In the genomic region with DNA sequence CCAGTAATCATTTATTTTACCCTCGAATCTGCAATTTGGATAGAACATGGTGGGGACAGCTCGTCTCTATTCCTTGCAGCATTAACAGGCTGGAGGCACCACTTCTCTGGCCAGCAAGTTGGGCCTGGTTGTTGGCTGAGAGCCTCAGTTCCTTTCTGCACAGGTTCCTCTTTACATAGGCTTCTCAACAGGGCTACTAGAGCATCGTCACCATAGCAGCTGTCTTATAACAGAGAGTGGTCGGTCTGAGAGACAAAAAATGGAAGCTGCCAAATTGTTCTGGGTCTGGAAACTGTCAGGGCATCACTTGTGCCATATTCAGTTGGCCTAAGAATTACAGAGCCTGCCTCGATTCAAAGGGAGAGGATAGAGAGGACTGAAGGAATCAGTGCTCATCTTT, we compare ENCODE assay signal across 17 cellular contexts.
DNase-seq lines count a peak whose midpoint lies in the region; ATAC-seq and TF ChIP-seq lines count a peak whose summit lies in the region.
"Had no signal": no experiment of that assay in that cellular context is flagged by ENCODE, and none has a peak within 500 bp of the region (broad histone marks: within the 10 kb centered on the region; RNA-seq: fewer than 3 reads in every experiment).

No MANE protein-coding gene starts in this region.

- no peaks in the 10 kb centered on the region for H3K9me3 Mint-ChIP-seq in H9
- no peaks in the 10 kb centered on the region for H3K9me3 Mint-ChIP-seq in progenitor cell of endocrine pancreas (ENCODE audit: low read depth)
- H3K9me3 Mint-ChIP-seq: CD14-positive monocyte had no signal

- no peak overlapping the region for H3K56ac ChIP-seq in H9 (ENCODE audit: insufficient read length, low read depth, low read length)

- H3K9ac ChIP-seq in H9 (ENCODE audit: extremely low read depth, insufficient read length, low read length): no peak overlapping the region

- intact Hi-C loops in Right ventricle myocardium superior (cut with DNase I): no loop called here
- intact Hi-C loops in right lobe of liver (cut with DNase I): no loop called here

- no peaks in the 10 kb centered on the region for H3K79me1 ChIP-seq in H9 (ENCODE audit: insufficient read depth, low read depth, low read length, poor library complexity, severe bottlenecking)

- H2BK5ac ChIP-seq in H9 (ENCODE audit: insufficient read length, low read length): no peak overlapping the region

- H4K20me1 ChIP-seq in H9 (ENCODE audit: control insufficient read depth, insufficient read depth, insufficient read length): no peaks in the 10 kb centered on the region

- H3K4me2 ChIP-seq in H9 (ENCODE audit: insufficient read depth, insufficient read length, low read length): no peak overlapping the region

- H3K4me3 Mint-ChIP-seq in H9: no peak overlapping the region
- H3K4me3 Mint-ChIP-seq in progenitor cell of endocrine pancreas (ENCODE audit: low read depth): no peak overlapping the region
- H3K4me3 Mint-ChIP-seq: CD14-positive monocyte had no signal

- H3K27ac Mint-ChIP-seq in H9: peak overlapping the region in 2 of 3 experiments; percentile 34; a peak in 1 of 7 replicates
- peak overlapping the region; percentile 43 for H3K27ac Mint-ChIP-seq in progenitor cell of endocrine pancreas
- H3K27ac Mint-ChIP-seq: CD14-positive monocyte had no signal

- no peak overlapping the region for H2BK12ac ChIP-seq in H9 (ENCODE audit: insufficient read length, low read depth, low read length)

- no peak overlapping the region for H3K4me3 ChIP-seq in right atrium auricular region
- no peak overlapping the region for H3K4me3 ChIP-seq in right lobe of liver

- H3K4me1 ChIP-seq in right atrium auricular region (peaks cover 0 to 4% of the 10 kb centered on the region in 2 donors), H9 (ENCODE audit: insufficient read depth, low read length) (no peaks in the 10 kb centered on the region), right lobe of liver (no peaks in the 10 kb centered on the region)

- H3K4me1 Mint-ChIP-seq in H9: no peaks in the 10 kb centered on the region
- peaks cover 20% of the 10 kb centered on the region for H3K4me1 Mint-ChIP-seq in progenitor cell of endocrine pancreas (ENCODE audit: low read depth)
- H3K4me1 Mint-ChIP-seq: CD14-positive monocyte had no signal

- no peak overlapping the region for H3K14ac ChIP-seq in H9 (ENCODE audit: insufficient read depth, low read length)

- no peak overlapping the region for H4K5ac ChIP-seq in H9 (ENCODE audit: insufficient read length, low read depth, low read length)

- H2BK20ac ChIP-seq in H9 (ENCODE audit: low read depth, low read length, poor library complexity, severe bottlenecking): no peak overlapping the region

- no peaks in the 10 kb centered on the region for H3K23me2 ChIP-seq in H9 (ENCODE audit: insufficient read length, low read depth, low read length, poor library complexity, severe bottlenecking)

- H3K18ac ChIP-seq in H9 (ENCODE audit: insufficient read length, low read depth, low read length): no peak overlapping the region

- no peak overlapping the region for H3K23ac ChIP-seq in H9 (ENCODE audit: insufficient read length, low read depth, low read length)

- H3K27me3 ChIP-seq in right atrium auricular region (no peaks in the 10 kb centered on the region), H9 (ENCODE audit: insufficient read depth, low read length) (no peaks in the 10 kb centered on the region), right lobe of liver (no peaks in the 10 kb centered on the region)

- no peak for TF ChIP-seq POLR2A in right lobe of liver (IDR thresholded peaks at IDR 0.05)

- no peaks in the 10 kb centered on the region for H3K36me3 ChIP-seq in right atrium auricular region
- no peaks in the 10 kb centered on the region for H3K36me3 ChIP-seq in right lobe of liver

- H4K91ac ChIP-seq in H9 (ENCODE audit: insufficient read length, low read depth, low read length): no peak overlapping the region

- no peaks in the 10 kb centered on the region for H3K36me3 Mint-ChIP-seq in H9 (ENCODE audit: insufficient read depth in 1 of 3, low read depth in 3 of 3)
- H3K36me3 Mint-ChIP-seq in progenitor cell of endocrine pancreas (ENCODE audit: insufficient read depth): peaks cover 5% of the 10 kb centered on the region

- DNase-seq in Right ventricle myocardium superior (no peak), right atrium auricular region (ENCODE audit: low spot score) (no peak), H9 (no peak), cerebellum (ENCODE audit: low spot score) (peak; percentile 25), progenitor cell of endocrine pancreas (ENCODE audit: low spot score, unreplicated experiment) (no peak), putamen (ENCODE audit: low spot score) (no peak), right lobe of liver (no peak)
- DNase-seq: COR-L47, DMS53, NCI-H1417, NCI-H187 treated with DMSO at 0.1 percent for 48 hours, NCI-H2171 treated with DMSO at 0.1 percent for 48 hours, NCI-H510A treated with DMSO at 0.1 percent for 48 hours, NCI-H82, SHP77 had no signal

- H3K4ac ChIP-seq in H9 (ENCODE audit: low read depth, low read length): no peak overlapping the region

- no peak overlapping the region for H2AFZ ChIP-seq in H9 (ENCODE audit: low read length)

- no peaks in the 10 kb centered on the region for H3K79me2 ChIP-seq in H9 (ENCODE audit: insufficient read depth, low read length)

- H4K8ac ChIP-seq in H9 (replicated peaks; ENCODE audit: insufficient read length, low read depth, low read length): no peak overlapping the region

- H3K9me3 ChIP-seq in right atrium auricular region: no peaks in the 10 kb centered on the region
- H3K9me3 ChIP-seq in H9 (ENCODE audit: control insufficient read depth, low read depth, low read length): no peaks in the 10 kb centered on the region
- no peaks in the 10 kb centered on the region for H3K9me3 ChIP-seq in right lobe of liver

- WGBS in H9 (ENCODE audit: extremely low coverage, insufficient read length, low lambda C conversion rate): no CpG with 5 or more reads among the region's 5 CpGs
- 93% methylated on average over 5 of the region's 5 CpGs for WGBS in right lobe of liver (ENCODE audit: insufficient coverage, low coverage, low lambda C conversion rate, missing lambda C conversion rate)

- H3K27me3 Mint-ChIP-seq in H9 (ENCODE audit: low read depth): no peaks in the 10 kb centered on the region
- H3K27me3 Mint-ChIP-seq in progenitor cell of endocrine pancreas: no peaks in the 10 kb centered on the region

- H3T11ph ChIP-seq in H9 (ENCODE audit: low read length): no peak overlapping the region

- no peak overlapping the region for H2BK15ac ChIP-seq in H9 (ENCODE audit: low read depth, low read length)

- H3K27ac ChIP-seq in right atrium auricular region (no peak overlapping the region), H9 (ENCODE audit: insufficient read length, low read depth, low read length) (no peak overlapping the region), right lobe of liver (no peak overlapping the region)

- peak; percentile 66 for ATAC-seq in Right ventricle myocardium superior (ENCODE audit: poor library complexity)
- ATAC-seq in right lobe of liver: no peak
- ATAC-seq: HCT116 had no signal

- TF ChIP-seq CTCF in right atrium auricular region (IDR thresholded peaks at IDR 0.05) (no peak), H9 (conservative IDR thresholded peaks at IDR 0.05) (no peak), progenitor cell of endocrine pancreas (IDR thresholded peaks at IDR 0.05; ENCODE audit: unreplicated experiment) (no peak), right lobe of liver (IDR thresholded peaks at IDR 0.05) (no peak)

- H2BK120ac ChIP-seq in H9 (ENCODE audit: low read depth, low read length, poor library complexity, severe bottlenecking): no peak overlapping the region

- H2AK5ac ChIP-seq in H9 (ENCODE audit: insufficient read length, low read length): no peak overlapping the region
